In the genomic region with DNA sequence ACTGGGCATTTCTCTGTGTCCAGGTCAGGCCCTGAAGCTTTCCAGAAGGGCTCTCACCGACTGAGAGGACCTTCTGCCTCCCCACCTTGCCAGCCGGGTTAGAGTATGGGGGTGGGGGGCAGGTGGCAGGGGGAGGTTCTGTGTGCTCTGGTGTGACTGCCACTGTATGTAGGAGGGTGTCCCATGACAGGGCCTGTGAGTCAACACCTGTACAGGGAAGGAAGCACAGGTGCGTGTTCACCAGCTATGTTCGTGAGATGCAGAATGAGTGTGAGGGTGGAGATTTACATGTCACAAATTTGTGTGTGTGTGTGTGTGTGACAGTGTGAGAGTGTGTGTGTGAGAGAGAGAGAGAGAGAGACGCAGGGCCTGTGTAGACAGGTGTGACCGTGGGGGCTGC, we compare ENCODE assay signal across 21 cellular contexts. TPM values are rescaled to one million over a fixed set of nuclear protein-coding genes. Genes with fewer than 3 reads are reported as not detected.
DNase-seq lines count a peak whose midpoint lies in the region; ATAC-seq, FAIRE-seq and TF ChIP-seq lines count a peak whose summit lies in the region.
"Had no signal": no experiment of that assay in that cellular context is flagged by ENCODE, and none has a peak within 500 bp of the region (broad histone marks: within the 10 kb centered on the region; RNA-seq: fewer than 3 reads in every experiment).

No MANE protein-coding gene starts in this region.

- H3K27ac ChIP-seq in left ventricle myocardium inferior (replicated peaks) (peak overlapping the region; percentile 98), H1 (ENCODE audit: low read depth, low read length) (no peak overlapping the region), neuronal stem cell (replicated peaks; ENCODE audit: low read length) (no peak overlapping the region), vagina (peak overlapping the region; percentile 97)
- H3K27ac ChIP-seq: upper lobe of right lung had no signal

- H4K8ac ChIP-seq in H1 (ENCODE audit: extremely low read depth, insufficient read depth, low read length) (no peak overlapping the region), neuronal stem cell (ENCODE audit: low read depth, low read length) (no peak overlapping the region)

- peaks cover 14% of the 10 kb centered on the region; the same call in 1 of the 2 replicates for H3K23me2 ChIP-seq in H1 (ENCODE audit: low read depth, low read length)

- TF ChIP-seq CTCF in left ventricle myocardium inferior (IDR thresholded peaks at IDR 0.05; ENCODE audit: borderline replicate concordance) (no peak), H1 (IDR thresholded peaks at IDR 0.05; ENCODE audit: control extremely low read depth in 1 of 3, insufficient read depth in 1 of 3, low read depth in 1 of 3, low read length in 3 of 3) (no peak), vagina (IDR thresholded peaks at IDR 0.05) (no peak)

- intact Hi-C loops in left ventricle myocardium inferior (cut with micrococcal nuclease), result no loop called here
- intact Hi-C loops in Right ventricle myocardium inferior (cut with DNase I), result no loop called here
- intact Hi-C loops in vagina (cut with DNase I), result no loop called here

- H2AK5ac ChIP-seq in H1 (ENCODE audit: low read depth, low read length) (0 out of 2 replicates have a peak overlapping the region, but pooled peaks have one; percentile 49), neuronal stem cell (ENCODE audit: low read depth, low read length) (no peak overlapping the region)

- H3K4ac ChIP-seq in H1 (replicated peaks; ENCODE audit: insufficient read length, low read depth, low read length) (no peak overlapping the region), neuronal stem cell (ENCODE audit: low read length) (no peak overlapping the region)

- H2BK5ac ChIP-seq in H1 (ENCODE audit: low read depth, low read length) (peak overlapping the region; percentile 44; the same call in 1 of the 2 replicates), neuronal stem cell (ENCODE audit: low read length) (no peak overlapping the region)

- no peak for TF ChIP-seq RAD21 in H1 (IDR thresholded peaks at IDR 0.05 in 1 of 2, conservative IDR thresholded peaks at IDR 0.05 in 1 of 2; ENCODE audit: low read depth in 2 of 2, low read length in 2 of 2)

- 72% methylated on average over 5 of the region's 6 CpGs; no CpG with 5 or more reads in 1 of the 2 experiments for WGBS in H1 (ENCODE audit: extremely low coverage in 1 of 2, insufficient coverage in 1 of 2, insufficient read length in 1 of 2, insufficient replicate concordance in 2 of 2, low coverage in 1 of 2, low lambda C conversion rate in 2 of 2, missing lambda C conversion rate in 1 of 2), 2 experiments
- whole genome bisulfite sequencing in neuronal stem cell (ENCODE audit: extremely low coverage in 2 of 2, insufficient read length in 2 of 2, insufficient replicate concordance in 1 of 2), 2 donors, result no CpG with 5 or more reads among the region's 6 CpGs

- H3K18ac ChIP-seq in H1 (ENCODE audit: extremely low read depth, low read length) (no peak overlapping the region), neuronal stem cell (ENCODE audit: low read length) (peak overlapping the region; percentile 57)

- TF ChIP-seq POLR2A in H1 (IDR thresholded peaks at IDR 0.05; ENCODE audit: control extremely low read depth in 1 of 2, low read depth in 2 of 2, low read length in 2 of 2) (no peak), vagina (IDR thresholded peaks at IDR 0.05) (no peak)

- POLR2A ChIA-PET in H1 (lab: Charles Lee; ENCODE audit: partially characterized antibody), result interaction anchor here (13.5 kb wide), 1 partner anchor 21 kb away, joined by 355 read pairs; no protein-coding TSS in a partner anchor

- H3K4me3 ChIP-seq in left ventricle myocardium inferior, result no peak overlapping the region
- H3K4me3 ChIP-seq in H1 (ENCODE audit: extremely low read depth in 1 of 4, insufficient read depth in 2 of 4, low read depth in 3 of 4, low read length in 4 of 4), result no peak overlapping the region
- no peak overlapping the region for H3K4me3 ChIP-seq in neuronal stem cell (ENCODE audit: low read length in 2 of 2)
- H3K4me3 ChIP-seq in vagina, result peak overlapping the region in 1 of 2 donors; percentile 8
- H3K4me3 ChIP-seq: upper lobe of right lung had no signal

- no peak for TF ChIP-seq EP300 in H1 (IDR thresholded peaks at IDR 0.05; ENCODE audit: borderline replicate concordance in 1 of 2, low read depth in 2 of 2, low read length in 2 of 2)

- CTCF ChIA-PET in H1 (lab: Charles Lee; ENCODE audit: partially characterized antibody), result interaction anchor here (0.7 to 37.8 kb wide), 5 partner anchors 10 to 201 kb away, joined by 3 to 1807 read pairs (median 11); no protein-coding TSS in a partner anchor

- no peak for FAIRE-seq in H1 (lab: Jason Lieb, UNC)

- no peak overlapping the region for H3K23ac ChIP-seq in H1 (ENCODE audit: insufficient read length)
- no peak overlapping the region for H3K23ac ChIP-seq in neuronal stem cell (ENCODE audit: low read depth, low read length, poor library complexity)

- H2BK12ac ChIP-seq in H1 (ENCODE audit: low read depth, low read length) (0 out of 2 replicates have a peak overlapping the region, but pooled peaks have one; percentile 27), neuronal stem cell (ENCODE audit: low read length) (no peak overlapping the region)

- no peak overlapping the region for H4K5ac ChIP-seq in H1 (ENCODE audit: insufficient read length, low read depth, low read length)

- DNase-seq in left ventricle myocardium inferior, result no peak
- no peak for DNase-seq in Right ventricle myocardium inferior (ENCODE audit: missing footprints)
- DNase-seq in H1 (ENCODE audit: low read depth in 1 of 2, low spot score in 2 of 2), result no peak
- no peak for DNase-seq in neuronal stem cell (ENCODE audit: low spot score)
- DNase-seq in vagina (ENCODE audit: extremely low spot score in 2 of 2), result no peak
- DNase-seq in iPS-NIHi7 (ENCODE audit: extremely low spot score), result no peak
- no peak for DNase-seq in NCI-H2171 (lab: John Stamatoyannopoulos, UW)
- no peak for DNase-seq in HK-2 (ENCODE audit: unreplicated experiment)
- DNase-seq: activated CD8-positive, alpha-beta memory T cell treated with anti-CD3 and anti-CD28 coated beads, Interleukin-2, amount 10 ng/mL, durations not matched to agents 7 days and 5 days; CD8-positive, alpha-beta memory T cell; HFFc6; NCI-H187 treated with DMSO at 0.1 percent for 48 hours; NCI-H446; posterior cingulate gyrus; SHP77; stimulated activated naive CD4-positive, alpha-beta T cell treated with Interleukin-2 at 50 U/mL for 16 hours; T-helper 17 cell; upper lobe of right lung had no signal

- H3K14ac ChIP-seq in H1 (ENCODE audit: insufficient read length), result no peak overlapping the region
- peak overlapping the region; percentile 14 for H3K14ac ChIP-seq in neuronal stem cell (ENCODE audit: low read length)

- no peak overlapping the region for H3K9ac ChIP-seq in H1 (replicated peaks in 1 of 4; ENCODE audit: extremely low read depth in 1 of 4, low read depth in 3 of 4, low read length in 3 of 4)
- H3K9ac ChIP-seq in neuronal stem cell (ENCODE audit: low read depth, low read length, poor library complexity), result peak overlapping the region; percentile 53

- H3K36me3 ChIP-seq in left ventricle myocardium inferior, result no peaks in the 10 kb centered on the region
- no peaks in the 10 kb centered on the region for H3K36me3 ChIP-seq in H1 (ENCODE audit: control insufficient read depth in 2 of 4, insufficient read depth in 4 of 4, low read length in 3 of 4)
- peaks cover 2 to 25% of the 10 kb centered on the region in 2 donors for H3K36me3 ChIP-seq in neuronal stem cell (replicated peaks in 1 of 2; ENCODE audit: control insufficient read depth in 2 of 2, insufficient read depth in 2 of 2, low read length in 2 of 2)
- no peaks in the 10 kb centered on the region for H3K36me3 ChIP-seq in vagina
- H3K36me3 ChIP-seq: upper lobe of right lung had no signal

- H2AFZ ChIP-seq in H1 (ENCODE audit: low read length), result no peak overlapping the region
- no peak overlapping the region for H2AFZ ChIP-seq in neuronal stem cell (ENCODE audit: low read length)

- H3K4me2 ChIP-seq in H1 (ENCODE audit: insufficient read depth in 1 of 2, low read depth in 2 of 2, low read length in 2 of 2), result no peak overlapping the region; a peak in 1 of 4 replicates
- no peak overlapping the region for H3K4me2 ChIP-seq in neuronal stem cell (ENCODE audit: insufficient read depth, low read length, poor library complexity, severe bottlenecking)

- H2BK120ac ChIP-seq in H1 (replicated peaks; ENCODE audit: low read depth, low read length), result no peak overlapping the region
- no peak overlapping the region for H2BK120ac ChIP-seq in neuronal stem cell (ENCODE audit: low read depth, low read length)

- H3K79me2 ChIP-seq in H1 (ENCODE audit: control insufficient read depth in 1 of 2, insufficient read depth in 2 of 2, low read length in 2 of 2), result peaks cover 5 to 91% of the 10 kb centered on the region in 2 experiments; a peak in 3 of 4 replicates

- H3K79me1 ChIP-seq in H1 (ENCODE audit: low read depth, low read length) (peaks cover 37% of the 10 kb centered on the region), neuronal stem cell (ENCODE audit: low read depth, low read length) (peaks cover 47% of the 10 kb centered on the region)

- H2BK15ac ChIP-seq in H1 (ENCODE audit: low read length) (0 out of 2 replicates have a peak overlapping the region, but pooled peaks have one; percentile 72), neuronal stem cell (ENCODE audit: low read length) (no peak overlapping the region)

- peaks cover 23 to 61% of the 10 kb centered on the region in 2 experiments for H4K20me1 ChIP-seq in H1 (replicated peaks in 1 of 2; ENCODE audit: control insufficient read depth in 1 of 2, insufficient read depth in 2 of 2, low read length in 2 of 2)

- H2BK20ac ChIP-seq in H1 (ENCODE audit: low read length), result no peak overlapping the region

- no peak for ATAC-seq in Right ventricle myocardium inferior
- ATAC-seq: activated CD8-positive, alpha-beta memory T cell treated with anti-CD3 and anti-CD28 coated beads, Interleukin-2, amount 10 ng/mL, durations not matched to agents 7 days and 5 days; T-helper 17 cell; upper lobe of right lung; WTC11 had no signal

- H4K91ac ChIP-seq in H1 (replicated peaks; ENCODE audit: insufficient read length, low read length) (no peak overlapping the region), neuronal stem cell (ENCODE audit: low read depth, low read length, poor library complexity) (no peak overlapping the region)

- H3K27me3 ChIP-seq in left ventricle myocardium inferior (ENCODE audit: low read depth) (no peaks in the 10 kb centered on the region), H1 (replicated peaks in 1 of 4; ENCODE audit: control insufficient read depth in 3 of 4, extremely low read depth in 1 of 4, insufficient read depth in 3 of 4, low read length in 3 of 4) (no peaks in the 10 kb centered on the region; a peak in 1 of 7 replicates), neuronal stem cell (ENCODE audit: control insufficient read depth in 3 of 3, insufficient read depth in 3 of 3, low read depth in 1 of 3, low read length in 3 of 3) (no peaks in the 10 kb centered on the region), vagina (no peaks in the 10 kb centered on the region)
- H3K27me3 ChIP-seq: upper lobe of right lung had no signal

- H3K56ac ChIP-seq in H1 (replicated peaks; ENCODE audit: insufficient read length, low read depth, low read length), result no peak overlapping the region

- peaks cover 100% of the 10 kb centered on the region for H3K4me1 ChIP-seq in left ventricle myocardium inferior
- peaks cover 27 to 74% (median 60%) of the 10 kb centered on the region in 4 experiments for H3K4me1 ChIP-seq in H1 (replicated peaks in 1 of 4; ENCODE audit: control insufficient read depth in 3 of 4, insufficient read depth in 4 of 4, low read length in 3 of 4)
- peaks cover 87 to 98% of the 10 kb centered on the region in 2 donors for H3K4me1 ChIP-seq in neuronal stem cell (ENCODE audit: control insufficient read depth in 2 of 2, insufficient read depth in 1 of 2, low read depth in 1 of 2, low read length in 2 of 2)
- H3K4me1 ChIP-seq in vagina, result peaks cover 100% of the 10 kb centered on the region

- no peaks in the 10 kb centered on the region for H3K9me3 ChIP-seq in left ventricle myocardium inferior (replicated peaks)
- no peaks in the 10 kb centered on the region for H3K9me3 ChIP-seq in H1 (ENCODE audit: insufficient read depth in 2 of 2, low read depth in 1 of 2, low read length in 1 of 2)
- H3K9me3 ChIP-seq in neuronal stem cell (replicated peaks in 1 of 2; ENCODE audit: control insufficient read depth in 2 of 2, insufficient read depth in 1 of 2, low read depth in 1 of 2, low read length in 2 of 2), result no peaks in the 10 kb centered on the region
- no peaks in the 10 kb centered on the region for H3K9me3 ChIP-seq in vagina
- H3K9me3 ChIP-seq: upper lobe of right lung had no signal

RNA-seq across cellular contexts. Expression of a gene that starts 6.9 kb away (rescaled TPM):
- total RNA-seq in left ventricle myocardium inferior, result 40.1 TPM
- total RNA-seq in Right ventricle myocardium inferior, result 51.2 TPM
- 35.1 and 39.4 TPM in 2 replicates for total RNA-seq in H1 (2021; fragmentation: NEBNext Ultra II Directional; extraction: Animal tissue kit (Norgen Biotek cat#: 25700))
- polyA plus RNA-seq in H1 (2011; rRNA removed), result 4.4 and 8.6 TPM in 2 replicates
- 3.3 TPM for polyA plus RNA-seq in H1 (2011; cell fraction: cytosol; rRNA removed)
- 17.1 TPM for polyA plus RNA-seq in H1 (2011; cell fraction: nucleus; rRNA removed)
- 18.4 to 23.0 TPM (median 21.1 TPM) in 4 replicates for polyA plus RNA-seq in H1 (2012, experiment 1 of 2)
- 17.0 TPM for polyA plus RNA-seq in H1 (2012, experiment 2 of 2)
- 11.2 TPM for polyA plus RNA-seq in H1 (2013, experiment 1 of 2)
- 11.1 TPM for polyA plus RNA-seq in H1 (2013, experiment 2 of 2)
- 4.4 and 6.1 TPM in 2 replicates for polyA minus RNA-seq in H1 (2011; rRNA and poly(A)+ RNA removed)
- polyA minus RNA-seq in H1 (2011; cell fraction: cytosol; rRNA and poly(A)+ RNA removed), result 11.9 TPM
- 10.5 TPM for polyA minus RNA-seq in H1 (2011; cell fraction: nucleus; rRNA and poly(A)+ RNA removed)
- 22.9 TPM for polyA plus RNA-seq in neuronal stem cell (2013, experiment 1 of 2)
- 22.9 TPM for polyA plus RNA-seq in neuronal stem cell (2013, experiment 2 of 2)
- 62.4 TPM for total RNA-seq in vagina

RNA-seq across cellular contexts. Expression of a gene that starts 37.9 kb away (rescaled TPM):
- total RNA-seq in left ventricle myocardium inferior (3.5 TPM), Right ventricle myocardium inferior (5.1 TPM), vagina (18.4 TPM)
- 0.22 and 0.36 TPM in 2 replicates for total RNA-seq in H1 (2021; fragmentation: NEBNext Ultra II Directional; extraction: Animal tissue kit (Norgen Biotek cat#: 25700))
- 0.86 and 0.95 TPM in 2 replicates for polyA plus RNA-seq in H1 (2011; rRNA removed)
- polyA plus RNA-seq in H1 (2011; cell fraction: cytosol; rRNA removed), result 0.62 TPM
- polyA plus RNA-seq in H1 (2011; cell fraction: nucleus; rRNA removed), result 1.6 TPM
- 0.39 to 0.50 TPM (median 0.42 TPM) in 3 of 4 replicates, not detected in the other for polyA plus RNA-seq in H1 (2012, experiment 1 of 2)
- polyA plus RNA-seq in H1 (2012, experiment 2 of 2), result 0.18 TPM
- 0.34 TPM for polyA plus RNA-seq in H1 (2013, experiment 1 of 2)
- polyA plus RNA-seq in H1 (2013, experiment 2 of 2), result 0.33 TPM
- polyA minus RNA-seq in H1 (2011; rRNA and poly(A)+ RNA removed), result 0.57 and 1.2 TPM in 2 replicates
- not detected for polyA minus RNA-seq in H1 (2011; cell fraction: cytosol; rRNA and poly(A)+ RNA removed)
- 0.60 TPM for polyA minus RNA-seq in H1 (2011; cell fraction: nucleus; rRNA and poly(A)+ RNA removed)
- 0.03 TPM for polyA plus RNA-seq in neuronal stem cell (2013, experiment 1 of 2)
- 0.01 TPM for polyA plus RNA-seq in neuronal stem cell (2013, experiment 2 of 2)
- total RNA-seq: Daoy, HFFc6 had no signal
- polyA plus RNA-seq: AG04450 had no signal

Comparison
In these comparisons a context has a peak if more than half of its experiments do, and no peak if none do; other contexts are left out.
1. H3K27ac ChIP-seq: peak in left ventricle myocardium inferior (single experiment) and vagina (single experiment); none in H1 (single experiment) and neuronal stem cell (single experiment).